Comparison of ENCODE assay signal across 8 cellular contexts in genomic region chr13:75803175-75803611, GRCh38.
DNase-seq lines count a peak whose midpoint lies in the region; ATAC-seq lines count a peak whose summit lies in the region.

No MANE protein-coding gene starts in this region.

- H3K36me3 ChIP-seq in iPS DF 6.9 (ENCODE audit: control insufficient read depth, insufficient read depth, low read length), result no peaks in the 10 kb centered on the region

- intact Hi-C loops in head of caudate nucleus (cut with DNase I), result no loop called here

- DNase-seq in NCI-H748 treated with DMSO at 0.1 percent for 48 hours (lab: John Stamatoyannopoulos, UW) (peak; percentile 40), iPS DF 6.9 (ENCODE audit: low read depth, low spot score) (peak; percentile 86), HuH-7.5 (ENCODE audit: low spot score) (no peak), head of caudate nucleus (no peak), H4 (ENCODE audit: low spot score) (no peak)

- WGBS in iPS DF 6.9 (ENCODE audit: insufficient coverage, insufficient read length), result no CpG with 5 or more reads among the region's 1 CpG

- H3K9me3 ChIP-seq in iPS DF 6.9 (ENCODE audit: control insufficient read depth, insufficient read depth, low read length), result no peaks in the 10 kb centered on the region

- no peak overlapping the region for H3K4me3 ChIP-seq in iPS DF 6.9 (ENCODE audit: low read length)

- H3K27ac ChIP-seq in iPS DF 6.9 (ENCODE audit: low read length), result no peak overlapping the region

- peak; percentile 46 for ATAC-seq in GM18873 (IDR thresholded peaks at IDR 0.05; ENCODE audit: low FRiP score, unreplicated experiment)
- ATAC-seq in HG02759 (IDR thresholded peaks at IDR 0.05; ENCODE audit: unreplicated experiment), result peak; percentile 58
- ATAC-seq in GM18511 (IDR thresholded peaks at IDR 0.05; ENCODE audit: unreplicated experiment), result no peak

- H3K27me3 ChIP-seq in iPS DF 6.9 (ENCODE audit: control insufficient read depth, insufficient read depth, low read length), result no peaks in the 10 kb centered on the region

- H3K4me1 ChIP-seq in iPS DF 6.9 (ENCODE audit: control insufficient read depth, insufficient read depth, low read length), result 0 out of 2 replicates have a peak, but pooled peaks cover 1% of the 10 kb centered on the region

Comparison
In these comparisons a context has a peak if more than half of its experiments do, and no peak if none do; other contexts are left out.
1. DNase-seq: peak in NCI-H748 treated with DMSO at 0.1 percent for 48 hours (single experiment) and iPS DF 6.9 (single experiment); none in HuH-7.5 (single experiment), head of caudate nucleus (0 of 42) and H4 (single experiment).